In genomic region chr6:15402401-15403045, GRCh38 we compare ENCODE assay signal across 12 cellular contexts.
DNase-seq lines count a peak whose midpoint lies in the region; ATAC-seq and TF ChIP-seq lines count a peak whose summit lies in the region.
"Had no signal": no experiment of that assay in that cellular context is flagged by ENCODE, and none has a peak within 500 bp of the region (broad histone marks: within the 10 kb centered on the region; RNA-seq: fewer than 3 reads in every experiment).

No MANE protein-coding gene starts in this region.

- H3K4me3 Mint-ChIP-seq in activated CD8-positive, alpha-beta memory T cell treated with anti-CD3 and anti-CD28 coated beads, Interleukin-2, amount 10 ng/mL, durations not matched to agents 7 days and 5 days: no peak overlapping the region
- H3K4me3 Mint-ChIP-seq in activated T-helper 1 cell treated with anti-CD3 and anti-CD28 coated beads, Interleukin-12 subunit alpha, Interleukin-12 subunit beta, Interleukin-2, Interleukin-4 antibody, amounts not matched to agents 30 ng/mL and 10 ng/mL and 1 ng/mL, durations not matched to agents 14 hours and 24 hours and 36 hours: peak overlapping the region; percentile 16

- H3K4me3 ChIP-seq in iPS-20b (ENCODE audit: low read length) (0 out of 2 replicates have a peak overlapping the region, but pooled peaks have one; percentile 2), smooth muscle cell (no peak overlapping the region)
- H3K4me3 ChIP-seq: thoracic aorta had no signal

- CTCF ChIA-PET in activated CD8-positive, alpha-beta memory T cell treated with anti-CD3 and anti-CD28 coated beads, Interleukin-2, amount 10 ng/mL, durations not matched to agents 7 days and 5 days (lab: Charles Lee): interaction anchor here (2.0 to 2.1 kb wide), 2 partner anchors 10 to 39 kb away, joined by 5 to 8 read pairs; no protein-coding TSS in a partner anchor

- H2AFZ ChIP-seq in smooth muscle cell (ENCODE audit: low read depth): no peak overlapping the region

- peaks cover 100% of the 10 kb centered on the region for H4K20me1 ChIP-seq in smooth muscle cell (ENCODE audit: low read depth)

- intact Hi-C loops in activated T-helper 1 cell treated with anti-CD3 and anti-CD28 coated beads, Interleukin-12 subunit alpha, Interleukin-12 subunit beta, Interleukin-2, Interleukin-4 antibody, amounts not matched to agents 30 ng/mL and 10 ng/mL and 1 ng/mL, durations not matched to agents 14 hours and 24 hours and 36 hours (cut with micrococcal nuclease): loop anchor here (2.0 to 5.0 kb wide), 2 partner anchors 14 to 40 kb away; no protein-coding TSS in a partner anchor

- H3K4me2 ChIP-seq in smooth muscle cell: peak overlapping the region; percentile 49

- H3K27me3 ChIP-seq in iPS-20b (ENCODE audit: insufficient read depth, low read length) (no peaks in the 10 kb centered on the region), smooth muscle cell (ENCODE audit: low read depth) (no peaks in the 10 kb centered on the region)

- H3K9ac ChIP-seq in iPS-20b (ENCODE audit: low read depth, low read length) (no peak overlapping the region), smooth muscle cell (ENCODE audit: low read depth) (no peak overlapping the region)

- TF ChIP-seq CTCF in smooth muscle cell (IDR thresholded peaks at IDR 0.05; ENCODE audit: borderline replicate concordance, insufficient read depth, poor library complexity, severe bottlenecking): no peak

- peaks cover 9% of the 10 kb centered on the region for H3F3A ChIP-seq in smooth muscle cell (ENCODE audit: low read depth)

- peaks cover 55% of the 10 kb centered on the region for H3K79me2 ChIP-seq in smooth muscle cell (ENCODE audit: low read depth)

- H3K36me3 ChIP-seq in iPS-20b (ENCODE audit: insufficient read depth, low read depth, low read length) (no peaks in the 10 kb centered on the region), smooth muscle cell (ENCODE audit: low read depth) (no peaks in the 10 kb centered on the region)
- H3K36me3 ChIP-seq: thoracic aorta had no signal

- H3K9me3 ChIP-seq in iPS-20b (ENCODE audit: insufficient read depth, low read depth, low read length) (no peaks in the 10 kb centered on the region), smooth muscle cell (replicated peaks; ENCODE audit: low read depth) (no peaks in the 10 kb centered on the region)
- H3K9me3 ChIP-seq: thoracic aorta had no signal

- H3K36me3 Mint-ChIP-seq in activated CD8-positive, alpha-beta memory T cell treated with anti-CD3 and anti-CD28 coated beads, Interleukin-2, amount 10 ng/mL, durations not matched to agents 7 days and 5 days: peaks cover under 1% of the 10 kb centered on the region
- H3K36me3 Mint-ChIP-seq in activated T-helper 1 cell treated with anti-CD3 and anti-CD28 coated beads, Interleukin-12 subunit alpha, Interleukin-12 subunit beta, Interleukin-2, Interleukin-4 antibody, amounts not matched to agents 30 ng/mL and 10 ng/mL and 1 ng/mL, durations not matched to agents 14 hours and 24 hours and 36 hours (ENCODE audit: low read depth): peaks cover 10% of the 10 kb centered on the region

- H3K27me3 Mint-ChIP-seq in activated CD8-positive, alpha-beta memory T cell treated with anti-CD3 and anti-CD28 coated beads, Interleukin-2, amount 10 ng/mL, durations not matched to agents 7 days and 5 days: no peaks in the 10 kb centered on the region
- H3K27me3 Mint-ChIP-seq in activated T-helper 1 cell treated with anti-CD3 and anti-CD28 coated beads, Interleukin-12 subunit alpha, Interleukin-12 subunit beta, Interleukin-2, Interleukin-4 antibody, amounts not matched to agents 30 ng/mL and 10 ng/mL and 1 ng/mL, durations not matched to agents 14 hours and 24 hours and 36 hours (ENCODE audit: insufficient read depth): no peaks in the 10 kb centered on the region

- H3K9me3 Mint-ChIP-seq in activated CD8-positive, alpha-beta memory T cell treated with anti-CD3 and anti-CD28 coated beads, Interleukin-2, amount 10 ng/mL, durations not matched to agents 7 days and 5 days (ENCODE audit: low read depth): no peaks in the 10 kb centered on the region
- no peaks in the 10 kb centered on the region for H3K9me3 Mint-ChIP-seq in activated T-helper 1 cell treated with anti-CD3 and anti-CD28 coated beads, Interleukin-12 subunit alpha, Interleukin-12 subunit beta, Interleukin-2, Interleukin-4 antibody, amounts not matched to agents 30 ng/mL and 10 ng/mL and 1 ng/mL, durations not matched to agents 14 hours and 24 hours and 36 hours

- no peak for ATAC-seq in activated CD8-positive, alpha-beta memory T cell treated with anti-CD3 and anti-CD28 coated beads, Interleukin-2, amount 10 ng/mL, durations not matched to agents 7 days and 5 days
- ATAC-seq in HG03565 (IDR thresholded peaks at IDR 0.05; ENCODE audit: unreplicated experiment): no peak
- ATAC-seq: left ventricle myocardium superior had no signal

- H3K4me1 Mint-ChIP-seq in activated CD8-positive, alpha-beta memory T cell treated with anti-CD3 and anti-CD28 coated beads, Interleukin-2, amount 10 ng/mL, durations not matched to agents 7 days and 5 days: peaks cover 79% of the 10 kb centered on the region
- peaks cover 89% of the 10 kb centered on the region for H3K4me1 Mint-ChIP-seq in activated T-helper 1 cell treated with anti-CD3 and anti-CD28 coated beads, Interleukin-12 subunit alpha, Interleukin-12 subunit beta, Interleukin-2, Interleukin-4 antibody, amounts not matched to agents 30 ng/mL and 10 ng/mL and 1 ng/mL, durations not matched to agents 14 hours and 24 hours and 36 hours (ENCODE audit: low read depth)

- no peak for DNase-seq in activated CD8-positive, alpha-beta memory T cell treated with anti-CD3 and anti-CD28 coated beads, Interleukin-2, amount 10 ng/mL, durations not matched to agents 7 days and 5 days
- no peak for DNase-seq in activated CD8-positive, alpha-beta memory T cell treated with anti-CD3 and anti-CD28 coated beads for 24 hours
- DNase-seq in activated T-helper 1 cell treated with anti-CD3 and anti-CD28 coated beads, Interleukin-12 subunit alpha, Interleukin-12 subunit beta, Interleukin-2, Interleukin-4 antibody, amounts not matched to agents 30 ng/mL and 10 ng/mL and 1 ng/mL, durations not matched to agents 14 hours and 24 hours and 36 hours (ENCODE audit: low spot score): no peak
- DNase-seq in smooth muscle cell (lab: John Stamatoyannopoulos, UW; ENCODE audit: unreplicated experiment) (no peak), LoVo (ENCODE audit: low spot score) (no peak), DMS114 treated with DMSO at 0.1 percent for 48 hours (lab: John Stamatoyannopoulos, UW; ENCODE audit: unreplicated experiment) (no peak)
- DNase-seq: left ventricle myocardium superior, NCI-H1105, RPMI8226 had no signal

- H3K27ac ChIP-seq in iPS-20b (ENCODE audit: low read length) (no peak overlapping the region), smooth muscle cell (ENCODE audit: low read depth) (no peak overlapping the region)
- H3K27ac ChIP-seq: thoracic aorta had no signal

- WGBS in smooth muscle cell (ENCODE audit: low lambda C conversion rate): 37% methylated on average over 9 of the region's 9 CpGs

- H3K27ac Mint-ChIP-seq in activated CD8-positive, alpha-beta memory T cell treated with anti-CD3 and anti-CD28 coated beads, Interleukin-2, amount 10 ng/mL, durations not matched to agents 7 days and 5 days: peak overlapping the region; percentile 55
- H3K27ac Mint-ChIP-seq in activated T-helper 1 cell treated with anti-CD3 and anti-CD28 coated beads, Interleukin-12 subunit alpha, Interleukin-12 subunit beta, Interleukin-2, Interleukin-4 antibody, amounts not matched to agents 30 ng/mL and 10 ng/mL and 1 ng/mL, durations not matched to agents 14 hours and 24 hours and 36 hours: peak overlapping the region; percentile 36

- H3K4me1 ChIP-seq in iPS-20b (ENCODE audit: insufficient read depth, low read length): peaks cover 80% of the 10 kb centered on the region
- peaks cover 41% of the 10 kb centered on the region for H3K4me1 ChIP-seq in smooth muscle cell (ENCODE audit: low read depth)
